Comparison of ENCODE assay signal across 2 cellular contexts in the genomic region with DNA sequence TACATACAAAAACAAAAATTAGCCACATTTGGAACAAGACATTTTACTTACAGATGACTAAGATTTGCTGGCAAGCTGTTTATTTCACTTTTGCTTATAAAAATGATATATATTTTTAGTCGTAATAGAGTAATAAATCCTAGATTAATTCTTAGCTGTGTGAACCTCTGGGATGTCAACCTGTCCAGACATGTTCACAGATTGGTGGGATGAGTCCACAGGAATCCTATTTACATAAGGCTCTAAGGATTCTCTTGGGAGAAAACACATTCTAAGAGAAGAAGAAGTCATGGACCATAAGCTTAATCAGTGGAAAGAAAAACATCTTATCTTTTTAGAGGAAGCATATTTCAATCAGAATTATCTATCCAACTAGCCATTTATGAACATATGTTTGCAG.
TF ChIP-seq lines count a peak whose summit lies in the region.

No MANE protein-coding gene starts in this region.

TF ChIP-seq in SK-N-SH, 30 proteins besides CTCF, POLR2A, EP300 and RAD21 (continued from another document):
- TF ChIP-seq USF1 (IDR thresholded peaks at IDR 0.05; ENCODE audit: borderline replicate concordance, low read depth) (no peak), JUND (IDR thresholded peaks at IDR 0.05) (no peak), GABPA (IDR thresholded peaks at IDR 0.05; ENCODE audit: low read depth) (no peak), TAF1 (IDR thresholded peaks at IDR 0.05; ENCODE audit: borderline replicate concordance, low read depth, low read length) (no peak), MAX (IDR thresholded peaks at IDR 0.05; ENCODE audit: low read depth) (no peak), NRF1 (IDR thresholded peaks at IDR 0.05; ENCODE audit: low read depth, low read length) (no peak), RFX5 (IDR thresholded peaks at IDR 0.05; ENCODE audit: low read length) (no peak), CHD2 (IDR thresholded peaks at IDR 0.05; ENCODE audit: low read length, partially characterized antibody) (no peak), TEAD4 (IDR thresholded peaks at IDR 0.05; ENCODE audit: borderline replicate concordance, insufficient read depth) (no peak), ELF1 (IDR thresholded peaks at IDR 0.05) (no peak), NFIC (IDR thresholded peaks at IDR 0.05; ENCODE audit: borderline replicate concordance) (no peak), ZBTB33 (IDR thresholded peaks at IDR 0.05; ENCODE audit: borderline replicate concordance, low read depth) (no peak), RXRA (IDR thresholded peaks at IDR 0.05; ENCODE audit: borderline replicate concordance, low read depth) (no peak), YY1 (IDR thresholded peaks at IDR 0.05; ENCODE audit: low read depth) (no peak), MXI1 (IDR thresholded peaks at IDR 0.05; ENCODE audit: low read depth, low read length) (no peak), MEF2A (IDR thresholded peaks at IDR 0.05; ENCODE audit: borderline replicate concordance, low read depth) (no peak)
- TF ChIP-seq, protein P1, sequence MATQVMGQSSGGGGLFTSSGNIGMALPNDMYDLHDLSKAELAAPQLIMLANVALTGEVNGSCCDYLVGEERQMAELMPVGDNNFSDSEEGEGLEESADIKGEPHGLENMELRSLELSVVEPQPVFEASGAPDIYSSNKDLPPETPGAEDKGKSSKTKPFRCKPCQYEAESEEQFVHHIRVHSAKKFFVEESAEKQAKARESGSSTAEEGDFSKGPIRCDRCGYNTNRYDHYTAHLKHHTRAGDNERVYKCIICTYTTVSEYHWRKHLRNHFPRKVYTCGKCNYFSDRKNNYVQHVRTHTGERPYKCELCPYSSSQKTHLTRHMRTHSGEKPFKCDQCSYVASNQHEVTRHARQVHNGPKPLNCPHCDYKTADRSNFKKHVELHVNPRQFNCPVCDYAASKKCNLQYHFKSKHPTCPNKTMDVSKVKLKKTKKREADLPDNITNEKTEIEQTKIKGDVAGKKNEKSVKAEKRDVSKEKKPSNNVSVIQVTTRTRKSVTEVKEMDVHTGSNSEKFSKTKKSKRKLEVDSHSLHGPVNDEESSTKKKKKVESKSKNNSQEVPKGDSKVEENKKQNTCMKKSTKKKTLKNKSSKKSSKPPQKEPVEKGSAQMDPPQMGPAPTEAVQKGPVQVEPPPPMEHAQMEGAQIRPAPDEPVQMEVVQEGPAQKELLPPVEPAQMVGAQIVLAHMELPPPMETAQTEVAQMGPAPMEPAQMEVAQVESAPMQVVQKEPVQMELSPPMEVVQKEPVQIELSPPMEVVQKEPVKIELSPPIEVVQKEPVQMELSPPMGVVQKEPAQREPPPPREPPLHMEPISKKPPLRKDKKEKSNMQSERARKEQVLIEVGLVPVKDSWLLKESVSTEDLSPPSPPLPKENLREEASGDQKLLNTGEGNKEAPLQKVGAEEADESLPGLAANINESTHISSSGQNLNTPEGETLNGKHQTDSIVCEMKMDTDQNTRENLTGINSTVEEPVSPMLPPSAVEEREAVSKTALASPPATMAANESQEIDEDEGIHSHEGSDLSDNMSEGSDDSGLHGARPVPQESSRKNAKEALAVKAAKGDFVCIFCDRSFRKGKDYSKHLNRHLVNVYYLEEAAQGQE (IDR thresholded peaks at IDR 0.05; ENCODE audit: low read depth, low read length): no peak

TF ChIP-seq in SK-N-SH treated with all-trans-retinoic acid at 6 μM for 48 hours, 23 proteins besides CTCF, POLR2A, EP300 and RAD21 (continued from another document):
- no peak for TF ChIP-seq POU6F1 (CRISPR knock-in tag; IDR thresholded peaks at IDR 0.05; ENCODE audit: borderline replicate concordance, low read depth)
- no peak for TF ChIP-seq ZFP30 (CRISPR knock-in tag; IDR thresholded peaks at IDR 0.05)
- TF ChIP-seq TOX (CRISPR knock-in tag; IDR thresholded peaks at IDR 0.05; ENCODE audit: borderline replicate concordance): no peak
- TF ChIP-seq TCF4 (CRISPR knock-in tag; IDR thresholded peaks at IDR 0.05; ENCODE audit: borderline replicate concordance): no peak
- TF ChIP-seq ZNF8 (CRISPR knock-in tag; IDR thresholded peaks at IDR 0.05): no peak
- no peak for TF ChIP-seq CSDC2 (CRISPR knock-in tag; IDR thresholded peaks at IDR 0.05)
- TF ChIP-seq ESRRG (CRISPR knock-in tag; IDR thresholded peaks at IDR 0.05): no peak
- TF ChIP-seq, protein P2, sequence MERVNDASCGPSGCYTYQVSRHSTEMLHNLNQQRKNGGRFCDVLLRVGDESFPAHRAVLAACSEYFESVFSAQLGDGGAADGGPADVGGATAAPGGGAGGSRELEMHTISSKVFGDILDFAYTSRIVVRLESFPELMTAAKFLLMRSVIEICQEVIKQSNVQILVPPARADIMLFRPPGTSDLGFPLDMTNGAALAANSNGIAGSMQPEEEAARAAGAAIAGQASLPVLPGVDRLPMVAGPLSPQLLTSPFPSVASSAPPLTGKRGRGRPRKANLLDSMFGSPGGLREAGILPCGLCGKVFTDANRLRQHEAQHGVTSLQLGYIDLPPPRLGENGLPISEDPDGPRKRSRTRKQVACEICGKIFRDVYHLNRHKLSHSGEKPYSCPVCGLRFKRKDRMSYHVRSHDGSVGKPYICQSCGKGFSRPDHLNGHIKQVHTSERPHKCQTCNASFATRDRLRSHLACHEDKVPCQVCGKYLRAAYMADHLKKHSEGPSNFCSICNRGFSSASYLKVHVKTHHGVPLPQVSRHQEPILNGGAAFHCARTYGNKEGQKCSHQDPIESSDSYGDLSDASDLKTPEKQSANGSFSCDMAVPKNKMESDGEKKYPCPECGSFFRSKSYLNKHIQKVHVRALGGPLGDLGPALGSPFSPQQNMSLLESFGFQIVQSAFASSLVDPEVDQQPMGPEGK (CRISPR knock-in tag; IDR thresholded peaks at IDR 0.05; ENCODE audit: borderline replicate concordance): no peak
- no peak for TF ChIP-seq ISL1 (CRISPR knock-in tag; IDR thresholded peaks at IDR 0.05)
- no peak for TF ChIP-seq ZNF565 (CRISPR knock-in tag; conservative IDR thresholded peaks at IDR 0.05; ENCODE audit: low read depth)
- TF ChIP-seq RARB (CRISPR knock-in tag; IDR thresholded peaks at IDR 0.05): no peak
- no peak for TF ChIP-seq GLIS3 (CRISPR knock-in tag; IDR thresholded peaks at IDR 0.05)
- TF ChIP-seq OSR1 (CRISPR knock-in tag; IDR thresholded peaks at IDR 0.05): no peak
- no peak for TF ChIP-seq BACH2 (CRISPR knock-in tag; IDR thresholded peaks at IDR 0.05; ENCODE audit: borderline replicate concordance)
- no peak for TF ChIP-seq SNAI2 (CRISPR knock-in tag; IDR thresholded peaks at IDR 0.05)
